22 cellular contexts compared by ENCODE assay signal in the genomic region with DNA sequence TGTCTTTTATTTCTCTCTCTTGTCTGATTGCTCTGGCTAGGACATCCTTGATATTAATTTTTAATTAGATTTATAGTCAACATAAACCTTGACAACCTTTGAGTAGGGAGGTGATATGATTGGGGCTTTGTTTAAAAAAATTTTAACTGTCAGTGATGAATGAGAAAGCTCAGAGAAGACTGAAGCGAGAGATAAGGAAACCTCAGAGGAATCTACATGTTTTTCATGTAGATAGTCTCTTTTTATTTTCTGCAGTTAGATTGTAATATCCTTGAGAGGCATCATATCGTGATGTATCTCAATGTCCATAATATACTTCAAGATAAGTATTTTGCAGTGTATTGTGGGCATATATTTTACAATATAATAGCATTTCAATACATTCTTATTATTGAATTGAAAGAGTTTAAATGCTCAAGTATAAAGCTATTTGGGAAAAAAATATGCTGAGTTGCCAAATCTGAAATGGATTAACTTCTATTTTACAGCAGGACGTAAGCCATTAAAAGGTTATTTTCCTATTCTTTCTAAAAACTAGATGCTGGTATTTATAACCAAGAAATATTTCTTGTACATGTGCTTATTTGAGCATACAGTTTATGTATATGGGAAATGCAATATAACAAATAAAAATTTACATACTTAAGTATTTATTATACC.
"Had no signal": no experiment of that assay in that cellular context is flagged by ENCODE, and none has a peak within 500 bp of the region (broad histone marks: within the 10 kb centered on the region; RNA-seq: fewer than 3 reads in every experiment).

No MANE protein-coding gene starts in this region.

- H3K27me3 ChIP-seq: gastrocnemius medialis, right atrium auricular region, sigmoid colon, spleen, testis, tibial artery had no signal

- H3K9me3 ChIP-seq: gastrocnemius medialis, lower lobe of right lung, prostate gland, right atrium auricular region, sigmoid colon, testis had no signal

- H3K27ac ChIP-seq: epithelial cell of prostate, gastrocnemius medialis, lower lobe of right lung, prostate gland, right atrium auricular region, sigmoid colon, spleen, testis, tibial artery had no signal

- ATAC-seq: esophagus mucosa; gastrocnemius medialis; left ventricle myocardium superior; lower lobe of right lung; naive thymus-derived CD8-positive, alpha-beta T cell; stimulated activated memory B cell treated with anti-CD40 and anti-IgM and Interleukin-4, amounts not matched to agents 10 μg/mL and 1 μg/mL and 100 μg/mL, for 72 hours; stimulated activated naive CD8-positive, alpha-beta T cell treated with anti-CD3 and anti-CD28 coated beads, Interleukin-15, Interleukin-2, amounts not matched to agents 100 U/mL and 50 U/mL, for 24 hours had no signal

- H3K36me3 ChIP-seq: gastrocnemius medialis, lower lobe of right lung, prostate gland, right atrium auricular region, sigmoid colon, spleen, tibial artery had no signal

- H3K4me3 ChIP-seq: gastrocnemius medialis, lower lobe of right lung, prostate gland, right atrium auricular region, sigmoid colon, spleen, testis, tibial artery had no signal

- DNase-seq: effector CD8-positive, alpha-beta T cell; endodermal cell; foreskin fibroblast; gastrocnemius medialis; head of caudate nucleus; left ventricle myocardium superior; lower lobe of right lung; naive thymus-derived CD8-positive, alpha-beta T cell; nephron progenitor cell; nucleus accumbens; sigmoid colon; spleen; stimulated activated CD4-positive, alpha-beta T cell treated with anti-CD3 and anti-CD28 coated beads, Interleukin-4, amount 100 ng/mL, for 4 hours; stimulated activated naive CD8-positive, alpha-beta T cell treated with anti-CD3 and anti-CD28 coated beads, Interleukin-15, Interleukin-2, amounts not matched to agents 100 U/mL and 50 U/mL, for 24 hours; substantia nigra; testis; tibial artery had no signal

- H3K4me1 ChIP-seq: gastrocnemius medialis, lower lobe of right lung, prostate gland, right atrium auricular region, spleen, testis had no signal
